16 cellular contexts compared by ENCODE assay signal in genomic region chr20:53565254-53565653, GRCh38.
"Had no signal": no experiment of that assay in that cellular context is flagged by ENCODE, and none has a peak within 500 bp of the region (broad histone marks: within the 10 kb centered on the region; RNA-seq: fewer than 3 reads in every experiment).

No MANE protein-coding gene starts in this region.

- H3K4me3 ChIP-seq: heart left ventricle, lower lobe of right lung, psoas muscle, right lobe of liver, smooth muscle cell had no signal

- H3K27me3 ChIP-seq: heart left ventricle, right lobe of liver had no signal

- H3K9me3 ChIP-seq: heart left ventricle, lower lobe of right lung, psoas muscle, right lobe of liver had no signal

- H3K9me3 Mint-ChIP-seq: activated T-cell treated with anti-CD3 and anti-CD28 coated beads, Interleukin-2, amount 50 U/mL, for 72 hours; immature natural killer cell; stimulated activated naive CD8-positive, alpha-beta T cell treated with anti-CD3 and anti-CD28 coated beads, Interleukin-15, amount 100 ng/mL, for 72 hours; WTC11 had no signal

- H3K27ac Mint-ChIP-seq: activated T-cell treated with anti-CD3 and anti-CD28 coated beads, Interleukin-2, amount 50 U/mL, for 72 hours; stimulated activated naive CD8-positive, alpha-beta T cell treated with anti-CD3 and anti-CD28 coated beads, Interleukin-15, amount 100 ng/mL, for 72 hours had no signal

- H3K4me1 ChIP-seq: lower lobe of right lung, psoas muscle, right lobe of liver had no signal

- H3K27me3 Mint-ChIP-seq: stimulated activated naive CD8-positive, alpha-beta T cell treated with anti-CD3 and anti-CD28 coated beads, Interleukin-15, amount 100 ng/mL, for 72 hours had no signal

- H3K27ac ChIP-seq: epithelial cell of prostate, heart left ventricle, lower lobe of right lung, psoas muscle, right lobe of liver had no signal

- DNase-seq: activated CD4-positive, alpha-beta T cell treated with anti-CD3 and anti-CD28 coated beads for 4 hours; activated gamma-delta T cell; activated T-cell treated with anti-CD3 and anti-CD28 coated beads, Interleukin-2, amount 50 U/mL, for 72 hours; aorta; cerebellar nuclear complex; effector CD8-positive, alpha-beta T cell; immature natural killer cell; lower lobe of right lung; psoas muscle; stimulated activated naive CD8-positive, alpha-beta T cell treated with anti-CD3 and anti-CD28 coated beads, Interleukin-15, amount 100 ng/mL, for 72 hours; T-helper 2 cell had no signal

- ATAC-seq: activated T-cell treated with anti-CD3 and anti-CD28 coated beads, Interleukin-2, amount 50 U/mL, for 72 hours; heart left ventricle; lower lobe of right lung; psoas muscle; right lobe of liver; stimulated activated naive CD8-positive, alpha-beta T cell treated with anti-CD3 and anti-CD28 coated beads, Interleukin-15, amount 100 ng/mL, for 72 hours; WTC11 had no signal

- H3K4me3 Mint-ChIP-seq: activated T-cell treated with anti-CD3 and anti-CD28 coated beads, Interleukin-2, amount 50 U/mL, for 72 hours; immature natural killer cell; stimulated activated naive CD8-positive, alpha-beta T cell treated with anti-CD3 and anti-CD28 coated beads, Interleukin-15, amount 100 ng/mL, for 72 hours; WTC11 had no signal
